ENCODE assay signal across 1 cellular context in the genomic region with DNA sequence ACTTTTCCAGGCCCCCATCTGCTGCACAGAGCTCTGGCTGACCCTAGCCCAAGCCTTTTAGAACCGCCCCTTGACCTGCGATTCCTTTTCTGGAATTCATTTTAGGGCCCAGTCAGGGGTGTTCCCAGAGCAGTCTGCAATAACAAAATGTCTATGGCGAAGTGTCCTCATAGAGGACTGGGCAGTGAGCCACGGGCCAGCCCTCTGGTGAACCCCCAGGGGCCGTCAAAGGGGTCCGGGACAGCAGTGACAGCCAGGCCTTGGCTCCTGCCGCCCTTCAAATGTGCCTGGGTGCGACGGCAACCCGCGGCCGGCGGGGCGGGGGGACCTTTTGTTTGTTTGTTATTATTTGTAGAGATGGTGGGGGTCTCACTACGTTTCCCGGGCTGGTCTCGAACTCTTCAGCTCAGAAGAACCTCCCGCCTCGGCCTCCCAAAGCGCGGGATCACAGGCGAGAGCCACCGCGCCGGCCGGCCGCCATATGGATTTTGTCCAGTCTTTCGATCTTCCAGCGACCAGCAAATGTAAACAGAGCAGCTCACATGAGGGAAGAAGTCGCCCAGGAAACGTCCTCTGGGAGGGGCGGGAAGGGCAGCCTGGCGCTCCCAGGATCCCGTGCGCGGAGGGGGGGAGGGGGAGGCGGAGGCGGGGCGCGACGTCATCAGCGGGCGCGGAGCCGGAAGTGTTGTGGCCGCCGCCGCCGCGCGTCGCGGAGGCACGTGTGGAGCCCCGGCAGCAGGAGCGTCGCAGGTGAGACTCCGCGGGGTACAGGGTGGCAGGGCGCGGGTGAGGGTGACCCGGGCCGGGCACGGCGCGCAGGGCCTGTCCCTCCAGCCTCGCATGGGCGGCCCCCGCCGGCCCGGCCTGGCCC.
TF ChIP-seq lines count a peak whose summit lies in the region.

TSS of gene TRMT61A (plus strand) at position 685 of the 871 bp plus-strand sequence. CDS start 783 bp downstream, outside the sequence.

TF ChIP-seq in HepG2, 621 proteins besides CTCF, POLR2A, EP300 and RAD21 (continued from another document and continues in another):
- TF ChIP-seq PRDM15 (CRISPR knock-in tag; IDR thresholded peaks at IDR 0.05) (no peak), ZNF33A (CRISPR knock-in tag; IDR thresholded peaks at IDR 0.05; ENCODE audit: borderline replicate concordance) (no peak), HNRNPUL1 (IDR thresholded peaks at IDR 0.05; ENCODE audit: low read depth, low read length) (no peak), ZNF549 (CRISPR knock-in tag; IDR thresholded peaks at IDR 0.05) (no peak), PITX1 (CRISPR knock-in tag; IDR thresholded peaks at IDR 0.05) (peak; percentile 66), ARNT (IDR thresholded peaks at IDR 0.05) (no peak), ZNF543 (CRISPR knock-in tag; IDR thresholded peaks at IDR 0.05) (no peak), TEAD3 (CRISPR knock-in tag; optimal IDR thresholded peaks at IDR 0.05; ENCODE audit: borderline replicate concordance) (no peak), U2AF2 (IDR thresholded peaks at IDR 0.05; ENCODE audit: low read depth, low read length) (no peak), NONO (IDR thresholded peaks at IDR 0.05) (no peak), NONO (CRISPR knock-in tag; conservative IDR thresholded peaks at IDR 0.05) (peak; percentile 72), ZMYM4 (CRISPR knock-in tag; IDR thresholded peaks at IDR 0.05) (peak; percentile 24; the same call in 1 of the 2 replicates), HNRNPLL (IDR thresholded peaks at IDR 0.05; ENCODE audit: low read depth, low read length, poor library complexity, severe bottlenecking) (no peak), ZBTB42 (CRISPR knock-in tag; IDR thresholded peaks at IDR 0.05) (no peak), HOXA5 (CRISPR knock-in tag; IDR thresholded peaks at IDR 0.05) (no peak; the same call in 1 of the 2 replicates), MBNL3 (CRISPR knock-in tag; conservative IDR thresholded peaks at IDR 0.05) (no peak), RARA (CRISPR knock-in tag; IDR thresholded peaks at IDR 0.05) (peak; percentile 29; the same call in 1 of the 2 replicates), ZNF7 (CRISPR knock-in tag; IDR thresholded peaks at IDR 0.05) (no peak), TBP (CRISPR knock-in tag; IDR thresholded peaks at IDR 0.05) (no peak; the same call in 1 of the 2 replicates), TERF1 (CRISPR knock-in tag; IDR thresholded peaks at IDR 0.05) (no peak), SUZ12 (IDR thresholded peaks at IDR 0.05; ENCODE audit: low read depth, low read length) (no peak), ZNF646 (CRISPR knock-in tag; IDR thresholded peaks at IDR 0.05) (no peak; the same call in 1 of the 2 replicates), ZBTB3 (CRISPR knock-in tag; IDR thresholded peaks at IDR 0.05; ENCODE audit: borderline replicate concordance, low read depth) (no peak), ZBTB43 (CRISPR knock-in tag; conservative IDR thresholded peaks at IDR 0.05) (peak; percentile 46; the same call in 1 of the 2 replicates), NR2C2 (CRISPR knock-in tag; IDR thresholded peaks at IDR 0.05; ENCODE audit: borderline replicate concordance) (no peak), PRDM4 (CRISPR knock-in tag; IDR thresholded peaks at IDR 0.05; ENCODE audit: borderline replicate concordance) (no peak)
- TF ChIP-seq, protein P1, sequence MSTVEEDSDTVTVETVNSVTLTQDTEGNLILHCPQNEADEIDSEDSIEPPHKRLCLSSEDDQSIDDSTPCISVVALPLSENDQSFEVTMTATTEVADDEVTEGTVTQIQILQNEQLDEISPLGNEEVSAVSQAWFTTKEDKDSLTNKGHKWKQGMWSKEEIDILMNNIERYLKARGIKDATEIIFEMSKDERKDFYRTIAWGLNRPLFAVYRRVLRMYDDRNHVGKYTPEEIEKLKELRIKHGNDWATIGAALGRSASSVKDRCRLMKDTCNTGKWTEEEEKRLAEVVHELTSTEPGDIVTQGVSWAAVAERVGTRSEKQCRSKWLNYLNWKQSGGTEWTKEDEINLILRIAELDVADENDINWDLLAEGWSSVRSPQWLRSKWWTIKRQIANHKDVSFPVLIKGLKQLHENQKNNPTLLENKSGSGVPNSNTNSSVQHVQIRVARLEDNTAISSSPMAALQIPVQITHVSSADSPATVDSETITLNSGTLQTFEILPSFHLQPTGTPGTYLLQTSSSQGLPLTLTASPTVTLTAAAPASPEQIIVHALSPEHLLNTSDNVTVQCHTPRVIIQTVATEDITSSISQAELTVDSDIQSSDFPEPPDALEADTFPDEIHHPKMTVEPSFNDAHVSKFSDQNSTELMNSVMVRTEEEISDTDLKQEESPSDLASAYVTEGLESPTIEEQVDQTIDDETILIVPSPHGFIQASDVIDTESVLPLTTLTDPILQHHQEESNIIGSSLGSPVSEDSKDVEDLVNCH (CRISPR knock-in tag; IDR thresholded peaks at IDR 0.05) = no peak
- TF ChIP-seq, protein P2, sequence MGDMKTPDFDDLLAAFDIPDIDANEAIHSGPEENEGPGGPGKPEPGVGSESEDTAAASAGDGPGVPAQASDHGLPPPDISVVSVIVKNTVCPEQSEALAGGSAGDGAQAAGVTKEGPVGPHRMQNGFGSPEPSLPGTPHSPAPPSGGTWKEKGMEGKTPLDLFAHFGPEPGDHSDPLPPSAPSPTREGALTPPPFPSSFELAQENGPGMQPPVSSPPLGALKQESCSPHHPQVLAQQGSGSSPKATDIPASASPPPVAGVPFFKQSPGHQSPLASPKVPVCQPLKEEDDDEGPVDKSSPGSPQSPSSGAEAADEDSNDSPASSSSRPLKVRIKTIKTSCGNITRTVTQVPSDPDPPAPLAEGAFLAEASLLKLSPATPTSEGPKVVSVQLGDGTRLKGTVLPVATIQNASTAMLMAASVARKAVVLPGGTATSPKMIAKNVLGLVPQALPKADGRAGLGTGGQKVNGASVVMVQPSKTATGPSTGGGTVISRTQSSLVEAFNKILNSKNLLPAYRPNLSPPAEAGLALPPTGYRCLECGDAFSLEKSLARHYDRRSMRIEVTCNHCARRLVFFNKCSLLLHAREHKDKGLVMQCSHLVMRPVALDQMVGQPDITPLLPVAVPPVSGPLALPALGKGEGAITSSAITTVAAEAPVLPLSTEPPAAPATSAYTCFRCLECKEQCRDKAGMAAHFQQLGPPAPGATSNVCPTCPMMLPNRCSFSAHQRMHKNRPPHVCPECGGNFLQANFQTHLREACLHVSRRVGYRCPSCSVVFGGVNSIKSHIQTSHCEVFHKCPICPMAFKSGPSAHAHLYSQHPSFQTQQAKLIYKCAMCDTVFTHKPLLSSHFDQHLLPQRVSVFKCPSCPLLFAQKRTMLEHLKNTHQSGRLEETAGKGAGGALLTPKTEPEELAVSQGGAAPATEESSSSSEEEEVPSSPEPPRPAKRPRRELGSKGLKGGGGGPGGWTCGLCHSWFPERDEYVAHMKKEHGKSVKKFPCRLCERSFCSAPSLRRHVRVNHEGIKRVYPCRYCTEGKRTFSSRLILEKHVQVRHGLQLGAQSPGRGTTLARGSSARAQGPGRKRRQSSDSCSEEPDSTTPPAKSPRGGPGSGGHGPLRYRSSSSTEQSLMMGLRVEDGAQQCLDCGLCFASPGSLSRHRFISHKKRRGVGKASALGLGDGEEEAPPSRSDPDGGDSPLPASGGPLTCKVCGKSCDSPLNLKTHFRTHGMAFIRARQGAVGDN (CRISPR knock-in tag; IDR thresholded peaks at IDR 0.05) = peak; percentile 88
